ENCODE assay signal across 1 cellular context in genomic region chr20:22601361-22602141, GRCh38.
TF ChIP-seq lines count a peak whose summit lies in the region.

No MANE protein-coding gene starts in this region.

TF ChIP-seq in HepG2, 621 proteins besides CTCF, POLR2A, EP300 and RAD21 (continued from another document):
- TF ChIP-seq ZNF512B (CRISPR knock-in tag; IDR thresholded peaks at IDR 0.05; ENCODE audit: borderline replicate concordance) = no peak
TF ChIP-seq in HepG2: peak in this region for 1.
